In genomic region chr1:204149635-204150565, GRCh38 we compare ENCODE assay signal across 12 cellular contexts. TPM values are rescaled to one million over a fixed set of nuclear protein-coding genes. Genes with fewer than 3 reads are reported as not detected.
A peak's percentile ranks its signal among the peaks of the same experiment; 100 is the strongest.
DNase-seq lines count a peak whose midpoint lies in the region; ATAC-seq, FAIRE-seq and TF ChIP-seq lines count a peak whose summit lies in the region.
"Had no signal": no experiment of that assay in that cellular context is flagged by ENCODE, and none has a peak within 500 bp of the region (broad histone marks: within the 10 kb centered on the region; RNA-seq: fewer than 3 reads in every experiment).

No MANE protein-coding gene starts in this region.

- H3K27me3 Mint-ChIP-seq in T-helper 1 cell treated with Interleukin-12 subunit alpha and Interleukin-12 subunit beta and Interleukin-4 antibody, amounts not matched to agents 30 μg/mL and 1 μg/mL, for 36 hours (ENCODE audit: low read depth), result peaks cover 39% of the 10 kb centered on the region
- peaks cover 3% of the 10 kb centered on the region for H3K27me3 Mint-ChIP-seq in activated naive CD8-positive, alpha-beta T cell treated with anti-CD3 and anti-CD28 coated beads, Interleukin-2, amount 50 U/mL, for 24 hours

- no peaks in the 10 kb centered on the region for H3K4me1 Mint-ChIP-seq in T-helper 1 cell treated with Interleukin-12 subunit alpha and Interleukin-12 subunit beta and Interleukin-4 antibody, amounts not matched to agents 30 μg/mL and 1 μg/mL, for 36 hours (ENCODE audit: low read depth)
- H3K4me1 Mint-ChIP-seq in activated naive CD8-positive, alpha-beta T cell treated with anti-CD3 and anti-CD28 coated beads, Interleukin-2, amount 50 U/mL, for 24 hours, result peaks cover 5% of the 10 kb centered on the region
- peaks cover 6% of the 10 kb centered on the region for H3K4me1 Mint-ChIP-seq in stimulated activated effector memory CD8-positive, alpha-beta T cell treated with anti-CD3 and anti-CD28 coated beads, Interleukin-12 subunit alpha, Interleukin-12 subunit beta, amount 100 ng/mL, for 72 hours

- no peaks in the 10 kb centered on the region for H3K36me3 Mint-ChIP-seq in T-helper 1 cell treated with Interleukin-12 subunit alpha and Interleukin-12 subunit beta and Interleukin-4 antibody, amounts not matched to agents 30 μg/mL and 1 μg/mL, for 36 hours (ENCODE audit: low read depth)
- H3K36me3 Mint-ChIP-seq in activated naive CD8-positive, alpha-beta T cell treated with anti-CD3 and anti-CD28 coated beads, Interleukin-2, amount 50 U/mL, for 24 hours (ENCODE audit: low read depth), result no peaks in the 10 kb centered on the region
- peaks cover 5% of the 10 kb centered on the region for H3K36me3 Mint-ChIP-seq in stimulated activated effector memory CD8-positive, alpha-beta T cell treated with anti-CD3 and anti-CD28 coated beads, Interleukin-12 subunit alpha, Interleukin-12 subunit beta, amount 100 ng/mL, for 72 hours

- peak overlapping the region; percentile 62 for H3K4me3 Mint-ChIP-seq in T-helper 1 cell treated with Interleukin-12 subunit alpha and Interleukin-12 subunit beta and Interleukin-4 antibody, amounts not matched to agents 30 μg/mL and 1 μg/mL, for 36 hours
- peak overlapping the region; percentile 39 for H3K4me3 Mint-ChIP-seq in activated naive CD8-positive, alpha-beta T cell treated with anti-CD3 and anti-CD28 coated beads, Interleukin-2, amount 50 U/mL, for 24 hours
- H3K4me3 Mint-ChIP-seq in stimulated activated effector memory CD8-positive, alpha-beta T cell treated with anti-CD3 and anti-CD28 coated beads, Interleukin-12 subunit alpha, Interleukin-12 subunit beta, amount 100 ng/mL, for 72 hours, result peak overlapping the region; percentile 63

- TF ChIP-seq POLR2A in GM12892 (IDR thresholded peaks at IDR 0.05; ENCODE audit: low read depth, low read length), result no peak

- no peak for FAIRE-seq in GM12892 (lab: Jason Lieb, UNC)
- FAIRE-seq: RCC 7860 had no signal

- ATAC-seq in activated naive CD8-positive, alpha-beta T cell treated with anti-CD3 and anti-CD28 coated beads, Interleukin-2, amount 50 U/mL, for 24 hours, result no peak
- ATAC-seq in left lobe of liver, result peak; percentile 26
- no peak for ATAC-seq in stimulated activated effector memory CD8-positive, alpha-beta T cell treated with anti-CD3 and anti-CD28 coated beads, Interleukin-12 subunit alpha, Interleukin-12 subunit beta, amount 100 ng/mL, for 72 hours
- ATAC-seq in GM21515 (IDR thresholded peaks at IDR 0.05; ENCODE audit: unreplicated experiment), result no peak

- DNase-seq in T-helper 1 cell (no peak), left lobe of liver (ENCODE audit: low spot score) (peak; percentile 87), GM12892 (ENCODE audit: insufficient read length) (no peak), iPS-NIHi7 (ENCODE audit: extremely low spot score) (no peak)
- DNase-seq in activated naive CD8-positive, alpha-beta T cell treated with anti-CD3 and anti-CD28 coated beads, Interleukin-2, amount 50 U/mL, for 24 hours, result no peak
- no peak for DNase-seq in stimulated activated effector memory CD8-positive, alpha-beta T cell treated with anti-CD3 and anti-CD28 coated beads, Interleukin-12 subunit alpha, Interleukin-12 subunit beta, amount 100 ng/mL, for 72 hours (ENCODE audit: low spot score in 2 of 2)
- DNase-seq: stimulated activated CD4-positive, alpha-beta T cell treated with anti-CD3 and anti-CD28 coated beads, Interleukin-4, amount 100 ng/mL, for 24 hours had no signal

- no peak overlapping the region for H3K27ac Mint-ChIP-seq in T-helper 1 cell treated with Interleukin-12 subunit alpha and Interleukin-12 subunit beta and Interleukin-4 antibody, amounts not matched to agents 30 μg/mL and 1 μg/mL, for 36 hours
- H3K27ac Mint-ChIP-seq in activated naive CD8-positive, alpha-beta T cell treated with anti-CD3 and anti-CD28 coated beads, Interleukin-2, amount 50 U/mL, for 24 hours, result no peak overlapping the region
- no peak overlapping the region for H3K27ac Mint-ChIP-seq in stimulated activated effector memory CD8-positive, alpha-beta T cell treated with anti-CD3 and anti-CD28 coated beads, Interleukin-12 subunit alpha, Interleukin-12 subunit beta, amount 100 ng/mL, for 72 hours

- no peaks in the 10 kb centered on the region for H3K9me3 Mint-ChIP-seq in T-helper 1 cell treated with Interleukin-12 subunit alpha and Interleukin-12 subunit beta and Interleukin-4 antibody, amounts not matched to agents 30 μg/mL and 1 μg/mL, for 36 hours
- no peaks in the 10 kb centered on the region for H3K9me3 Mint-ChIP-seq in activated naive CD8-positive, alpha-beta T cell treated with anti-CD3 and anti-CD28 coated beads, Interleukin-2, amount 50 U/mL, for 24 hours
- H3K9me3 Mint-ChIP-seq in stimulated activated effector memory CD8-positive, alpha-beta T cell treated with anti-CD3 and anti-CD28 coated beads, Interleukin-12 subunit alpha, Interleukin-12 subunit beta, amount 100 ng/mL, for 72 hours, result no peaks in the 10 kb centered on the region

RNA-seq across cellular contexts. Expression of gene ETNK2, which starts 1.9 kb away (rescaled TPM):
- 213 TPM for total RNA-seq in left lobe of liver
- not detected for polyA plus RNA-seq in GM12892 (2012; ENCODE audit: missing spikeins)

RNA-seq across cellular contexts. Expression of gene REN, which starts 16.2 kb away (rescaled TPM):
- 0.20 TPM for total RNA-seq in left lobe of liver
- polyA plus RNA-seq in GM12892 (2012; ENCODE audit: missing spikeins), result not detected
- total RNA-seq: myocyte, temporal lobe had no signal

RNA-seq across cellular contexts. Expression of gene KISS1, which starts 46.4 kb away (rescaled TPM):
- 0.63 TPM for total RNA-seq in left lobe of liver
- not detected for polyA plus RNA-seq in GM12892 (2012; ENCODE audit: missing spikeins)
- total RNA-seq: temporal lobe had no signal
